Comparison of ENCODE assay signal across 8 cellular contexts in genomic region chr13:39263033-39263432, GRCh38.
DNase-seq lines count a peak whose midpoint lies in the region; ATAC-seq and TF ChIP-seq lines count a peak whose summit lies in the region.

No MANE protein-coding gene starts in this region.

- no peak overlapping the region for H3K4me3 ChIP-seq in RWPE2 (ENCODE audit: severe bottlenecking)
- H3K4me3 ChIP-seq in left lung, result no peak overlapping the region
- no peak overlapping the region for H3K4me3 ChIP-seq in stomach

- DNase-seq in NCI-H2196 (lab: John Stamatoyannopoulos, UW; ENCODE audit: unreplicated experiment), result peak; percentile 23
- DNase-seq in NCI-H2196 treated with DMSO at 0.1 percent for 48 hours (lab: John Stamatoyannopoulos, UW; ENCODE audit: unreplicated experiment), result no peak
- peak; percentile 59 for DNase-seq in KBM-7
- DNase-seq in RWPE2 (ENCODE audit: low spot score), result no peak
- peak in 32 of 61 donors; percentile 2 to 62 (median 16) for DNase-seq in caudate nucleus (lab: John Stamatoyannopoulos, UW)
- DNase-seq in left lung, result no peak
- DNase-seq in stomach, result peak; percentile 27

- TF ChIP-seq CTCF in RWPE2 (IDR thresholded peaks at IDR 0.05; ENCODE audit: poor library complexity, severe bottlenecking) (peak; percentile 72), left lung (IDR thresholded peaks at IDR 0.05) (peak; percentile 57 to 67), stomach (IDR thresholded peaks at IDR 0.05) (peak in 5 of 7 experiments; percentile 33 to 47 (median 40))

- H3K36me3 ChIP-seq in RWPE2 (ENCODE audit: low read depth) (no peaks in the 10 kb centered on the region), left lung (no peaks in the 10 kb centered on the region), stomach (no peaks in the 10 kb centered on the region)

- in situ Hi-C loops in KBM-7 (cut with MboI; ENCODE audit: low pct_unique_long_range_greater_than_20kb, low sequenced_read_pairs), result no loop called here

- no peaks in the 10 kb centered on the region for H3K9me3 ChIP-seq in RWPE2 (ENCODE audit: severe bottlenecking)
- H3K9me3 ChIP-seq in left lung, result no peaks in the 10 kb centered on the region
- H3K9me3 ChIP-seq in stomach, result no peaks in the 10 kb centered on the region

- H3K27me3 ChIP-seq in RWPE2 (ENCODE audit: insufficient read depth, poor library complexity, severe bottlenecking), result no peaks in the 10 kb centered on the region
- no peaks in the 10 kb centered on the region for H3K27me3 ChIP-seq in left lung
- H3K27me3 ChIP-seq in stomach, result no peaks in the 10 kb centered on the region

- no peak for TF ChIP-seq POLR2A in stomach (IDR thresholded peaks at IDR 0.05)

- WGBS in stomach, 5 donors, result 0 to 9% (median 7%) methylated on average over 1 of the region's 1 CpG

- no peak for TF ChIP-seq EP300 in stomach (IDR thresholded peaks at IDR 0.05)

- ATAC-seq in GM21723 (IDR thresholded peaks at IDR 0.05; ENCODE audit: unreplicated experiment) (peak; percentile 88), RWPE2 (ENCODE audit: low read depth) (peak; percentile 75), left lung (peak; percentile 88)

- H3K4me1 ChIP-seq in RWPE2 (ENCODE audit: insufficient read depth, poor library complexity, severe bottlenecking) (no peaks in the 10 kb centered on the region), left lung (peaks cover 0 to 4% of the 10 kb centered on the region in 2 donors), stomach (no peaks in the 10 kb centered on the region)

- H3K27ac ChIP-seq in RWPE2 (ENCODE audit: poor library complexity, severe bottlenecking) (no peak overlapping the region), caudate nucleus (ENCODE audit: low read depth, low read length) (no peak overlapping the region), left lung (no peak overlapping the region), stomach (no peak overlapping the region)

- intact Hi-C loops in left lung (cut with DNase I), result loop anchor here in 1 of 2 donors (10.0 kb wide), 1 partner anchor 118 kb away; no protein-coding TSS in a partner anchor
- intact Hi-C loops in stomach (cut with DNase I; ENCODE audit: low total_unique reads), result loop anchor here (10.0 kb wide), 1 partner anchor 352 kb away; no protein-coding TSS in a partner anchor

Comparison
In these comparisons a context has a peak if more than half of its experiments do, and no peak if none do; other contexts are left out.
1. DNase-seq: peak in NCI-H2196 (single experiment), KBM-7 (single experiment), caudate nucleus (32 of 61) and stomach (single experiment); none in NCI-H2196 treated with DMSO at 0.1 percent for 48 hours (single experiment), RWPE2 (single experiment) and left lung (0 of 2).
2. Peak in every context shown above with its lines, with median percentiles within 50 percentile points of each other: ATAC-seq and CTCF ChIP-seq.